In genomic region chr3:120719167-120719834, GRCh38 we compare ENCODE assay signal across 8 cellular contexts. TPM values are rescaled to one million over a fixed set of nuclear protein-coding genes. Genes with fewer than 3 reads are reported as not detected.
DNase-seq lines count a peak whose midpoint lies in the region; ATAC-seq and TF ChIP-seq lines count a peak whose summit lies in the region.
"Not testable (repeated sequence)": the region's sequence is repeated elsewhere in the genome, so short reads cannot be mapped to it uniquely, and the experiment has no call there.

No MANE protein-coding gene starts in this region.

- not testable (repeated sequence) for H3K4me1 ChIP-seq in HEK293 (ENCODE audit: control insufficient read depth, insufficient read depth, low read length)

- peak; percentile 67 for ATAC-seq in WTC11

- peaks cover 28% of the 10 kb centered on the region for H3K4me1 Mint-ChIP-seq in WTC11
- peaks cover 20% of the 10 kb centered on the region for H3K4me1 Mint-ChIP-seq in activated T-helper 1 cell treated with anti-CD3 and anti-CD28 coated beads, Interleukin-12 subunit alpha, Interleukin-12 subunit beta, Interleukin-2, Interleukin-4 antibody, amounts not matched to agents 30 ng/mL and 10 ng/mL and 1 ng/mL, durations not matched to agents 14 hours and 24 hours and 36 hours (ENCODE audit: low read depth)
- H3K4me1 Mint-ChIP-seq in nephron; type B pancreatic cell (ENCODE audit: unreplicated experiment): not testable (repeated sequence)

- POLR2A ChIA-PET in HEK293 (lab: Yijun Ruan, JAX): not testable (repeated sequence)
- POLR2A ChIA-PET in WTC11 (lab: Charles Lee): interaction anchor here (0.8 to 1.5 kb wide), 2 partner anchors 10 to 41 kb away, joined by 3 read pairs; no protein-coding TSS in a partner anchor

- not testable (repeated sequence) for H3K4me3 ChIP-seq in HEK293 (ENCODE audit: low read depth, low read length)
- peak overlapping the region; percentile 39 for H3K4me3 ChIP-seq in coronary artery
- peak overlapping the region; percentile 34 for H3K4me3 ChIP-seq in iPS-11a (ENCODE audit: low read depth, low read length)

- H3K27ac ChIP-seq in HEK293 (ENCODE audit: extremely low read depth, low read depth, low read length); coronary artery: not testable (repeated sequence)

- H3K27ac Mint-ChIP-seq in WTC11 (peak overlapping the region; percentile 85), nephron (peak overlapping the region; percentile 59 to 86 (median 84)), type B pancreatic cell (peak overlapping the region; percentile 26)
- peak overlapping the region; percentile 19 for H3K27ac Mint-ChIP-seq in activated T-helper 1 cell treated with anti-CD3 and anti-CD28 coated beads, Interleukin-12 subunit alpha, Interleukin-12 subunit beta, Interleukin-2, Interleukin-4 antibody, amounts not matched to agents 30 ng/mL and 10 ng/mL and 1 ng/mL, durations not matched to agents 14 hours and 24 hours and 36 hours

- not testable (repeated sequence) for TF ChIP-seq CTCF in HEK293 (tag by site-specific recombination; IDR thresholded peaks at IDR 0.05); WTC11 (IDR thresholded peaks at IDR 0.05); coronary artery (IDR thresholded peaks at IDR 0.05); nephron (IDR thresholded peaks at IDR 0.05; ENCODE audit: unreplicated experiment in 3 of 3); type B pancreatic cell (conservative IDR thresholded peaks at IDR 0.05)

- peak; percentile 86 for DNase-seq in WTC11 (ENCODE audit: low spot score)
- peak; percentile 56 for DNase-seq in activated T-helper 1 cell treated with anti-CD3 and anti-CD28 coated beads, Interleukin-12 subunit alpha, Interleukin-12 subunit beta, Interleukin-2, Interleukin-4 antibody, amounts not matched to agents 30 ng/mL and 10 ng/mL and 1 ng/mL, durations not matched to agents 14 hours and 24 hours and 36 hours (ENCODE audit: low spot score)
- DNase-seq in coronary artery (ENCODE audit: low spot score); type B pancreatic cell (ENCODE audit: extremely low spot score, unreplicated experiment): not testable (repeated sequence)
- DNase-seq in stimulated activated CD4-positive, alpha-beta T cell treated with anti-CD3 and anti-CD28 coated beads, Interleukin-4, amount 100 ng/mL, for 4 hours: peak; percentile 20 to 61

- intact Hi-C loops in activated T-helper 1 cell treated with anti-CD3 and anti-CD28 coated beads, Interleukin-12 subunit alpha, Interleukin-12 subunit beta, Interleukin-2, Interleukin-4 antibody, amounts not matched to agents 30 ng/mL and 10 ng/mL and 1 ng/mL, durations not matched to agents 14 hours and 24 hours and 36 hours (cut with micrococcal nuclease): not testable (repeated sequence)

- H3K4me3 Mint-ChIP-seq in WTC11 (peak overlapping the region; percentile 72), nephron (peak overlapping the region; percentile 74 to 84 (median 79)), type B pancreatic cell (peak overlapping the region; percentile 79)
- peak overlapping the region; percentile 50 for H3K4me3 Mint-ChIP-seq in activated T-helper 1 cell treated with anti-CD3 and anti-CD28 coated beads, Interleukin-12 subunit alpha, Interleukin-12 subunit beta, Interleukin-2, Interleukin-4 antibody, amounts not matched to agents 30 ng/mL and 10 ng/mL and 1 ng/mL, durations not matched to agents 14 hours and 24 hours and 36 hours

- not testable (repeated sequence) for H3K9me3 ChIP-seq in HEK293 (ENCODE audit: control insufficient read depth, insufficient read depth, low read depth, low read length)

- H3K36me3 ChIP-seq in HEK293 (ENCODE audit: control insufficient read depth in 2 of 2, insufficient read depth in 1 of 2, low read length in 2 of 2): not testable (repeated sequence)

- H3K9me3 Mint-ChIP-seq in WTC11; activated T-helper 1 cell treated with anti-CD3 and anti-CD28 coated beads, Interleukin-12 subunit alpha, Interleukin-12 subunit beta, Interleukin-2, Interleukin-4 antibody, amounts not matched to agents 30 ng/mL and 10 ng/mL and 1 ng/mL, durations not matched to agents 14 hours and 24 hours and 36 hours; nephron; type B pancreatic cell: not testable (repeated sequence)

- CTCF ChIA-PET in HEK293 (lab: Yijun Ruan, JAX): not testable (repeated sequence)
- CTCF ChIA-PET in WTC11 (lab: Charles Lee): interaction anchor here (0.6 to 0.9 kb wide), 2 partner anchors 12 to 34 kb away, joined by 4 read pairs; no protein-coding TSS in a partner anchor

- H3K36me3 Mint-ChIP-seq in WTC11 (peaks cover 11% of the 10 kb centered on the region), nephron (ENCODE audit: low read depth) (peaks cover 15% of the 10 kb centered on the region)
- H3K36me3 Mint-ChIP-seq in activated T-helper 1 cell treated with anti-CD3 and anti-CD28 coated beads, Interleukin-12 subunit alpha, Interleukin-12 subunit beta, Interleukin-2, Interleukin-4 antibody, amounts not matched to agents 30 ng/mL and 10 ng/mL and 1 ng/mL, durations not matched to agents 14 hours and 24 hours and 36 hours (ENCODE audit: low read depth): peaks cover 17% of the 10 kb centered on the region
- H3K36me3 Mint-ChIP-seq in type B pancreatic cell: not testable (repeated sequence)

- H3K27me3 Mint-ChIP-seq in WTC11 (ENCODE audit: low read depth); activated T-helper 1 cell treated with anti-CD3 and anti-CD28 coated beads, Interleukin-12 subunit alpha, Interleukin-12 subunit beta, Interleukin-2, Interleukin-4 antibody, amounts not matched to agents 30 ng/mL and 10 ng/mL and 1 ng/mL, durations not matched to agents 14 hours and 24 hours and 36 hours (ENCODE audit: insufficient read depth); nephron (ENCODE audit: low read depth); type B pancreatic cell: not testable (repeated sequence)

TF ChIP-seq in HEK293, 187 proteins besides CTCF, POLR2A, EP300 and RAD21:
- TF ChIP-seq EGR2 (tag by site-specific recombination; IDR thresholded peaks at IDR 0.05; ENCODE audit: low read depth): 0 out of 2 replicates have a peak, but pooled peaks have one; percentile 13
- TF ChIP-seq ZFHX2 (tag by site-specific recombination; conservative IDR thresholded peaks at IDR 0.05): 0 out of 2 replicates have a peak, but pooled peaks have one; percentile 22
TF ChIP-seq in HEK293: peak in this region for 2; not testable (repeated sequence) for 185.

TF ChIP-seq in WTC11, 78 proteins besides CTCF, POLR2A, EP300 and RAD21 (continues in another document):
- TF ChIP-seq SMAD3 (CRISPR knock-in tag; IDR thresholded peaks at IDR 0.05; ENCODE audit: borderline replicate concordance) (0 out of 2 replicates have a peak, but pooled peaks have one; percentile 39), TEAD1 (CRISPR knock-in tag; IDR thresholded peaks at IDR 0.05) (0 out of 2 replicates have a peak, but pooled peaks have one; percentile 44), ZNF281 (CRISPR knock-in tag; IDR thresholded peaks at IDR 0.05) (peak; percentile 97), ETV6 (CRISPR knock-in tag; IDR thresholded peaks at IDR 0.05) (peak; percentile 36; the same call in 1 of the 2 replicates)

RNA-seq across cellular contexts. Expression of gene RABL3, which starts 23.0 kb away (rescaled TPM):
- total RNA-seq in WTC11 (2021) (15.0 to 18.2 TPM (median 16.6 TPM) in 3 replicates), type B pancreatic cell (ENCODE audit: low replicate concordance) (13.5 and 15.5 TPM in 2 replicates)
- 24.3 and 25.6 TPM in 2 replicates for total RNA-seq in activated T-helper 1 cell treated with anti-CD3 and anti-CD28 coated beads, Interleukin-12 subunit alpha, Interleukin-12 subunit beta, Interleukin-2, Interleukin-4 antibody, amounts not matched to agents 30 ng/mL and 10 ng/mL and 1 ng/mL, durations not matched to agents 14 hours and 24 hours and 36 hours

RNA-seq across cellular contexts. Expression of gene GTF2E1, which starts 23.2 kb away (rescaled TPM):
- 64.5 to 78.0 TPM (median 72.4 TPM) in 3 replicates for total RNA-seq in WTC11 (2021)
- 25.3 and 29.2 TPM in 2 replicates for total RNA-seq in activated T-helper 1 cell treated with anti-CD3 and anti-CD28 coated beads, Interleukin-12 subunit alpha, Interleukin-12 subunit beta, Interleukin-2, Interleukin-4 antibody, amounts not matched to agents 30 ng/mL and 10 ng/mL and 1 ng/mL, durations not matched to agents 14 hours and 24 hours and 36 hours
- total RNA-seq in type B pancreatic cell (ENCODE audit: low replicate concordance): 16.0 and 26.9 TPM in 2 replicates

RNA-seq across cellular contexts. Expression of gene HGD, which starts 37.3 kb away (rescaled TPM):
- total RNA-seq in WTC11 (2021) (0.39 to 1.5 TPM (median 0.44 TPM) in 3 replicates), type B pancreatic cell (ENCODE audit: low replicate concordance) (10.4 and 14.0 TPM in 2 replicates)
- total RNA-seq in activated T-helper 1 cell treated with anti-CD3 and anti-CD28 coated beads, Interleukin-12 subunit alpha, Interleukin-12 subunit beta, Interleukin-2, Interleukin-4 antibody, amounts not matched to agents 30 ng/mL and 10 ng/mL and 1 ng/mL, durations not matched to agents 14 hours and 24 hours and 36 hours: 0.16 TPM in 1 of 2 replicates, not detected in the other

Comparison
In these comparisons a context has a peak if more than half of its experiments do, and no peak if none do; other contexts are left out.
1. H3K27ac Mint-ChIP-seq: peak in every context shown above with its lines; median percentile 85 in WTC11; 84 in nephron; 26 in type B pancreatic cell; 19 in activated T-helper 1 cell treated with anti-CD3 and anti-CD28 coated beads, Interleukin-12 subunit alpha, Interleukin-12 subunit beta, Interleukin-2, Interleukin-4 antibody, amounts not matched to agents 30 ng/mL and 10 ng/mL and 1 ng/mL, durations not matched to agents 14 hours and 24 hours and 36 hours.